In genomic region chr3:144242797-144243196, GRCh38 we compare ENCODE assay signal across 5 cellular contexts.
"Had no signal": no experiment of that assay in that cellular context is flagged by ENCODE, and none has a peak within 500 bp of the region (broad histone marks: within the 10 kb centered on the region; RNA-seq: fewer than 3 reads in every experiment).

No MANE protein-coding gene starts in this region.

- H3K4me3 Mint-ChIP-seq: GM23338, HFFc6, IgD-negative memory B cell had no signal

- H3K4me2 ChIP-seq: GM23338 had no signal

- H3K27ac Mint-ChIP-seq: GM23338, HFFc6, IgD-negative memory B cell had no signal

- H3K4me3 ChIP-seq: GM23338, HAP-1 had no signal

- ATAC-seq: GM23338, HCT116 had no signal

- H3K9me3 ChIP-seq: HAP-1 had no signal

- H2AFZ ChIP-seq: GM23338 had no signal

- DNase-seq: HFFc6 had no signal

- H3K4me1 Mint-ChIP-seq: GM23338, IgD-negative memory B cell had no signal

- H3K9me3 Mint-ChIP-seq: GM23338 had no signal

- H3K36me3 ChIP-seq: HAP-1 had no signal
